8 cellular contexts compared by ENCODE assay signal in genomic region chr6:118935331-118935668, GRCh38. TPM values are rescaled to one million over a fixed set of nuclear protein-coding genes. Genes with fewer than 3 reads are reported as not detected.
DNase-seq lines count a peak whose midpoint lies in the region; ATAC-seq and TF ChIP-seq lines count a peak whose summit lies in the region.

No MANE protein-coding gene starts in this region.

- no peak for TF ChIP-seq CTCF in mammary epithelial cell (conservative IDR thresholded peaks at IDR 0.05 in 1 of 2, IDR thresholded peaks at IDR 0.05 in 1 of 2; ENCODE audit: extremely low read depth in 1 of 2, insufficient read depth in 1 of 2, low read depth in 1 of 2, low read length in 2 of 2)

- H4K20me1 ChIP-seq in mammary epithelial cell (ENCODE audit: insufficient read depth, low read length), result no peaks in the 10 kb centered on the region

- H3K4me3 ChIP-seq in mammary epithelial cell (replicated peaks in 1 of 3; ENCODE audit: insufficient read depth in 1 of 3, low read depth in 2 of 3, low read length in 3 of 3), result peak overlapping the region; percentile 66 to 98 (median 95)

- no peaks in the 10 kb centered on the region for H3K27me3 Mint-ChIP-seq in activated CD4-positive, alpha-beta T cell treated with anti-CD3 and anti-CD28 coated beads, Interleukin-2, amount 10 ng/mL, durations not matched to agents 7 days and 5 days
- H3K27me3 Mint-ChIP-seq in naive thymus-derived CD8-positive, alpha-beta T cell, result no peaks in the 10 kb centered on the region

- H3K36me3 ChIP-seq in mammary epithelial cell (ENCODE audit: insufficient read depth, low read length), result peaks cover 6% of the 10 kb centered on the region

- peaks cover 28% of the 10 kb centered on the region for H3K36me3 Mint-ChIP-seq in activated CD4-positive, alpha-beta T cell treated with anti-CD3 and anti-CD28 coated beads, Interleukin-2, amount 10 ng/mL, durations not matched to agents 7 days and 5 days (ENCODE audit: low read depth)
- peaks cover 8 to 37% (median 30%) of the 10 kb centered on the region in 3 donors for H3K36me3 Mint-ChIP-seq in naive thymus-derived CD8-positive, alpha-beta T cell

- WGBS in mammary epithelial cell (ENCODE audit: low coverage, missing lambda C conversion rate), result 0% methylated on average over 1 of the region's 1 CpG

- H3K27me3 ChIP-seq in mammary epithelial cell (ENCODE audit: insufficient read depth, low read length), result no peaks in the 10 kb centered on the region

- DNase-seq in activated CD4-positive, alpha-beta T cell treated with anti-CD3 and anti-CD28 coated beads, Interleukin-2, amount 10 ng/mL, durations not matched to agents 7 days and 5 days, result no peak
- DNase-seq in activated CD4-positive, alpha-beta T cell treated with anti-CD3 and anti-CD28 coated beads for 1 hour, result no peak
- DNase-seq in mammary epithelial cell (no peak), superior temporal gyrus (ENCODE audit: extremely low spot score) (no peak), T-helper 9 cell (no peak)
- DNase-seq in naive thymus-derived CD8-positive, alpha-beta T cell, result no peak

- peaks cover 14% of the 10 kb centered on the region for H3K9me3 Mint-ChIP-seq in activated CD4-positive, alpha-beta T cell treated with anti-CD3 and anti-CD28 coated beads, Interleukin-2, amount 10 ng/mL, durations not matched to agents 7 days and 5 days
- H3K9me3 Mint-ChIP-seq in naive thymus-derived CD8-positive, alpha-beta T cell, result peaks cover 0 to 15% (median 0%) of the 10 kb centered on the region in 9 donors

- H3K9ac ChIP-seq in mammary epithelial cell (ENCODE audit: insufficient read depth, low read length), result peak overlapping the region; percentile 87

- peak overlapping the region; percentile 100 for H2AFZ ChIP-seq in mammary epithelial cell (ENCODE audit: low read depth, low read length)

- ATAC-seq in HG03439 (IDR thresholded peaks at IDR 0.05; ENCODE audit: unreplicated experiment), result peak; percentile 7
- no peak for ATAC-seq in naive thymus-derived CD8-positive, alpha-beta T cell
- no peak for ATAC-seq in HG02763 (IDR thresholded peaks at IDR 0.05; ENCODE audit: unreplicated experiment)

- dilution Hi-C loops in mammary epithelial cell (cut with HindIII; ENCODE audit: low sequenced_read_pairs), result no loop called here

- intact Hi-C loops in mammary epithelial cell (cut with micrococcal nuclease), result loop anchor here (2.0 kb wide), 1 partner anchor 40 kb away; the partner anchor contains the start of gene ASF1A

- peaks cover 24% of the 10 kb centered on the region for H3K4me1 Mint-ChIP-seq in activated CD4-positive, alpha-beta T cell treated with anti-CD3 and anti-CD28 coated beads, Interleukin-2, amount 10 ng/mL, durations not matched to agents 7 days and 5 days
- peaks cover 17 to 55% (median 33%) of the 10 kb centered on the region in 4 donors for H3K4me1 Mint-ChIP-seq in naive thymus-derived CD8-positive, alpha-beta T cell

- peak overlapping the region; percentile 81 for H3K4me3 Mint-ChIP-seq in activated CD4-positive, alpha-beta T cell treated with anti-CD3 and anti-CD28 coated beads, Interleukin-2, amount 10 ng/mL, durations not matched to agents 7 days and 5 days
- H3K4me3 Mint-ChIP-seq in naive thymus-derived CD8-positive, alpha-beta T cell, result peak overlapping the region; percentile 86 to 93 (median 90)

- peak overlapping the region; percentile 86 for H3K4me2 ChIP-seq in mammary epithelial cell (ENCODE audit: insufficient read depth, low read depth, low read length)

- POLR2A ChIA-PET in activated CD4-positive, alpha-beta T cell treated with anti-CD3 and anti-CD28 coated beads, Interleukin-2, amount 10 ng/mL, durations not matched to agents 7 days and 5 days (lab: Charles Lee), result interaction anchor here (0.6 kb wide), 1 partner anchor 226 kb away, joined by 4 read pairs; no protein-coding TSS in a partner anchor
- POLR2A ChIA-PET in naive thymus-derived CD8-positive, alpha-beta T cell (lab: Charles Lee), result interaction anchor here (0.6 to 2.9 kb wide), 7 partner anchors 9 to 135 kb away, joined by 3 to 51 read pairs (median 4); partner anchors contain the start of gene ASF1A

- CTCF ChIA-PET in activated CD4-positive, alpha-beta T cell treated with anti-CD3 and anti-CD28 coated beads, Interleukin-2, amount 10 ng/mL, durations not matched to agents 7 days and 5 days (lab: Charles Lee), result interaction anchor here (0.8 kb wide), 1 partner anchor 226 kb away, joined by 3 read pairs; no protein-coding TSS in a partner anchor
- CTCF ChIA-PET in mammary epithelial cell (lab: Charles Lee; ENCODE audit: low non-redundant PET), result no interaction called here

- BruUV-seq in mammary epithelial cell (replicated peaks; lab: Mats Ljungman, UMichigan), result no TSS peak

- H3K4me1 ChIP-seq in mammary epithelial cell (ENCODE audit: insufficient read depth, low read length), result no peaks in the 10 kb centered on the region

- in situ Hi-C loops in mammary epithelial cell (cut with MboI; ENCODE audit: low sequenced_read_pairs in 2 of 2), result no loop called here

- H3K79me2 ChIP-seq in mammary epithelial cell (ENCODE audit: insufficient read depth, low read length), result peaks cover 23% of the 10 kb centered on the region

- H3K27ac Mint-ChIP-seq in activated CD4-positive, alpha-beta T cell treated with anti-CD3 and anti-CD28 coated beads, Interleukin-2, amount 10 ng/mL, durations not matched to agents 7 days and 5 days, result peak overlapping the region; percentile 89
- H3K27ac Mint-ChIP-seq in naive thymus-derived CD8-positive, alpha-beta T cell, result peak overlapping the region; percentile 78 to 95 (median 91)

- H3K27ac ChIP-seq in mammary epithelial cell (ENCODE audit: insufficient read depth, low read depth, low read length), result peak overlapping the region; percentile 86

- H3K9me3 ChIP-seq in mammary epithelial cell (replicated peaks; ENCODE audit: insufficient read depth, low read length), result no peaks in the 10 kb centered on the region

RNA-seq across cellular contexts. Expression of gene MCM9, which starts 0.3 kb away (rescaled TPM):
- 10 to 100 TPM; 19.9 to 21.2 TPM for total RNA-seq in activated CD4-positive, alpha-beta T cell treated with anti-CD3 and anti-CD28 coated beads, Interleukin-2, amount 10 ng/mL, durations not matched to agents 7 days and 5 days
- 10 to 100 TPM; 12.3 to 15.2 TPM for total RNA-seq in mammary epithelial cell
- 1.2 TPM for polyA plus RNA-seq in mammary epithelial cell
- polyA minus RNA-seq in mammary epithelial cell, result 9.8 TPM
- 10 to 100 TPM; 31.0 to 34.2 TPM for total RNA-seq in naive thymus-derived CD8-positive, alpha-beta T cell
- polyA plus RNA-seq in naive thymus-derived CD8-positive, alpha-beta T cell, result 10 to 100 TPM in 2 of 3 donors, 1 to 10 TPM in 1; 9.3 to 12.2 (median 10.7) TPM

RNA-seq across cellular contexts. Expression of gene ASF1A, which starts 41.3 kb away (rescaled TPM):
- total RNA-seq in activated CD4-positive, alpha-beta T cell treated with anti-CD3 and anti-CD28 coated beads, Interleukin-2, amount 10 ng/mL, durations not matched to agents 7 days and 5 days, result 10 to 100 TPM; 38.6 to 40.5 TPM
- total RNA-seq in mammary epithelial cell, result 10 to 100 TPM; 19.8 to 29.0 TPM
- 7.9 TPM for polyA plus RNA-seq in mammary epithelial cell
- polyA minus RNA-seq in mammary epithelial cell, result 3.1 TPM
- total RNA-seq in naive thymus-derived CD8-positive, alpha-beta T cell, result 10 to 100 TPM; 61.2 to 70.9 TPM
- 10 to 100 TPM; 45.3 to 58.8 (median 47.7) TPM for polyA plus RNA-seq in naive thymus-derived CD8-positive, alpha-beta T cell
